29 cellular contexts compared by ENCODE assay signal in the genomic region with DNA sequence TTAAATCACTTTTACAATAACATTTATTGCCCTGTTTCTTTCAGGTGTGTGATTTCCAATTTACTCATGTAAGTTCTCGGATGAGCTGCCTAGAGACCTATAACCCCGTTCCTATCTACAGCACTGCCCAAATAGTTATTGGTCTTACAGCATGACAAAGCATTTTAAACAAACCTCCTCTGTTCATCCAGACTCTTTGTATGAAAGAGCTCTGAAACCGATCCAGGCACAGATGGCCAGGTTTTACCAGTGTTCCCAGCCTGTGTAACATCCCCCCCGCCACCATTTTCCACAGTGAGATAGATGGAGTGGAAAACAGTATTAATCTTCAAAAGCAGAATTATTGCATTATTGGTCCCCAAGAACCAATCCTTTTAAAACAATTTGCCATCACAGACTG. TPM values are rescaled to one million over a fixed set of nuclear protein-coding genes. Genes with fewer than 3 reads are reported as not detected.
"Had no signal": no experiment of that assay in that cellular context is flagged by ENCODE, and none has a peak within 500 bp of the region (broad histone marks: within the 10 kb centered on the region; RNA-seq: fewer than 3 reads in every experiment).

No MANE protein-coding gene starts in this region.

- ATAC-seq: activated CD8-positive, alpha-beta T cell treated with anti-CD3 and anti-CD28 coated beads, Interleukin-2, amount 10 ng/mL, durations not matched to agents 7 days and 5 days; T-cell had no signal

- H3K9me3 Mint-ChIP-seq: activated naive CD4-positive, alpha-beta T cell treated with anti-CD3 and anti-CD28 coated beads, Interleukin-2, amount 50 U/mL, for 24 hours; activated T-helper 1 cell treated with anti-CD3 and anti-CD28 coated beads, Interleukin-12 subunit alpha, Interleukin-12 subunit beta, Interleukin-2, Interleukin-4 antibody, amounts not matched to agents 30 ng/mL and 10 ng/mL and 1 ng/mL, durations not matched to agents 14 hours and 24 hours and 36 hours; T-cell had no signal

- H3K9me3 ChIP-seq: breast epithelium had no signal

- H3K27ac Mint-ChIP-seq: activated CD8-positive, alpha-beta T cell treated with anti-CD3 and anti-CD28 coated beads, Interleukin-2, amount 10 ng/mL, durations not matched to agents 7 days and 5 days; activated naive CD4-positive, alpha-beta T cell treated with anti-CD3 and anti-CD28 coated beads, Interleukin-2, amount 50 U/mL, for 24 hours; activated T-helper 1 cell treated with anti-CD3 and anti-CD28 coated beads, Interleukin-12 subunit alpha, Interleukin-12 subunit beta, Interleukin-2, Interleukin-4 antibody, amounts not matched to agents 30 ng/mL and 10 ng/mL and 1 ng/mL, durations not matched to agents 14 hours and 24 hours and 36 hours; T-cell had no signal

- H3K27ac ChIP-seq: breast epithelium, SK-N-MC had no signal

- H3K4me3 Mint-ChIP-seq: activated CD8-positive, alpha-beta T cell treated with anti-CD3 and anti-CD28 coated beads, Interleukin-2, amount 10 ng/mL, durations not matched to agents 7 days and 5 days; activated naive CD4-positive, alpha-beta T cell treated with anti-CD3 and anti-CD28 coated beads, Interleukin-2, amount 50 U/mL, for 24 hours; activated T-helper 1 cell treated with anti-CD3 and anti-CD28 coated beads, Interleukin-12 subunit alpha, Interleukin-12 subunit beta, Interleukin-2, Interleukin-4 antibody, amounts not matched to agents 30 ng/mL and 10 ng/mL and 1 ng/mL, durations not matched to agents 14 hours and 24 hours and 36 hours; T-cell had no signal

- H3K4me3 ChIP-seq: breast epithelium, SK-N-MC had no signal

- DNase-seq: activated CD4-positive, alpha-beta T cell treated with anti-CD3 and anti-CD28 coated beads, Interleukin-2, amount 50 U/mL, for 4 hours; activated CD4-positive, CD25-positive, alpha-beta regulatory T cell; activated CD8-positive, alpha-beta memory T cell treated with anti-CD3 and anti-CD28 coated beads, Interleukin-2, amount 50 U/mL, for 48 hours; activated CD8-positive, alpha-beta T cell treated with anti-CD3 and anti-CD28 coated beads, Interleukin-2, amount 10 ng/mL, durations not matched to agents 7 days and 5 days; activated effector memory CD4-positive, alpha-beta T cell treated with Interleukin-2 at 50 U/mL for 16 hours; activated naive CD4-positive, alpha-beta T cell; activated T-cell treated with anti-CD3 and anti-CD28 coated beads, Interleukin-2, amount 50 U/mL, for 1 hour; aorta; caudate nucleus; KG1; NCI-H1048; NCI-H146; NCI-H187 treated with DMSO at 0.1 percent for 48 hours; NCI-H345; NCI-H510A; NCI-H526 treated with DMSO at 0.1 percent for 48 hours; NCI-H82; SIG-M5; T-cell; T-helper 2 cell; T1000 had no signal

- H3K36me3 ChIP-seq: breast epithelium had no signal

- H3K4me1 ChIP-seq: breast epithelium had no signal

- H3K36me3 Mint-ChIP-seq: activated naive CD4-positive, alpha-beta T cell treated with anti-CD3 and anti-CD28 coated beads, Interleukin-2, amount 50 U/mL, for 24 hours; T-cell had no signal

- H3K27me3 ChIP-seq: breast epithelium had no signal

RNA-seq across cellular contexts. Expression of a gene that starts 59.0 kb away (rescaled TPM):
- total RNA-seq: activated CD8-positive, alpha-beta T cell treated with anti-CD3 and anti-CD28 coated beads, Interleukin-2, amount 10 ng/mL, durations not matched to agents 7 days and 5 days; activated T-helper 1 cell treated with anti-CD3 and anti-CD28 coated beads, Interleukin-12 subunit alpha, Interleukin-12 subunit beta, Interleukin-2, Interleukin-4 antibody, amounts not matched to agents 30 ng/mL and 10 ng/mL and 1 ng/mL, durations not matched to agents 14 hours and 24 hours and 36 hours; LHCN-M2; M059J; OCI-LY7; RPMI7951 had no signal
